Comparison of ENCODE assay signal across 22 cellular contexts in the genomic region with DNA sequence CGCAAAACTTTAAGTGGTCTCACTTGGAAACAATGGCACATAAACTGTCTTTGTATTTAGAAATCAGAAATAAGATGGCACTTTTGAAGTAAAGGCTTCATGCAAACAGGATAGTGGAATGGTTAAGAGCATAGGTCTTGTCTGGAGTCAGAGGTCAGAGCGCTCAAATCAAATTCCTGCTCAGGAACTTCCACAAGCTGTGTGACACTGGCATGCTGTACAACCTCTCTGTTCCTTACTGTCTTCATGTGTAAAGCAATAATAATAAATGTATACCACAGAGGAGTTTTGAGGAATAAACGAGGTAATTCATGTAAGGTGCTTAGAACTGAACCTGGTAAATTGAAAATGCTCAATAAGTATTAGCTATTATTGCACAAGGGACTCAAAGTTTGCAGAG. TPM values are rescaled to one million over a fixed set of nuclear protein-coding genes. Genes with fewer than 3 reads are reported as not detected.
A peak's percentile ranks its signal among the peaks of the same experiment; 100 is the strongest.
DNase-seq lines count a peak whose midpoint lies in the region; ATAC-seq, FAIRE-seq and TF ChIP-seq lines count a peak whose summit lies in the region.
"Had no signal": no experiment of that assay in that cellular context is flagged by ENCODE, and none has a peak within 500 bp of the region (broad histone marks: within the 10 kb centered on the region; RNA-seq: fewer than 3 reads in every experiment).

No MANE protein-coding gene starts in this region.

- BruUV-seq in HepG2 (replicated peaks; lab: Mats Ljungman, UMichigan) = no TSS peak

- peaks cover 8% of the 10 kb centered on the region for H3K4me1 Mint-ChIP-seq in astrocyte (ENCODE audit: low read depth, unreplicated experiment)
- no peaks in the 10 kb centered on the region for H3K4me1 Mint-ChIP-seq in activated naive CD4-positive, alpha-beta T cell treated with anti-CD3 and anti-CD28 coated beads, Interleukin-2, amount 10 ng/mL, durations not matched to agents 7 days and 5 days
- H3K4me1 Mint-ChIP-seq in HFFc6 (ENCODE audit: low read depth) = peaks cover 25% of the 10 kb centered on the region
- H3K4me1 Mint-ChIP-seq: CD4-positive, alpha-beta memory T cell had no signal

- H3K4me1 ChIP-seq in A549 (peaks cover 27% of the 10 kb centered on the region), astrocyte (ENCODE audit: insufficient read depth, low read length) (peaks cover 6% of the 10 kb centered on the region), HepG2 (ENCODE audit: insufficient read depth, low read length) (peaks cover 41% of the 10 kb centered on the region)
- H3K4me1 ChIP-seq: BE2C, BLaER1 had no signal

- H3K9me3 Mint-ChIP-seq in astrocyte (ENCODE audit: unreplicated experiment) (no peaks in the 10 kb centered on the region), HFFc6 (no peaks in the 10 kb centered on the region)
- H3K9me3 Mint-ChIP-seq in activated naive CD4-positive, alpha-beta T cell treated with anti-CD3 and anti-CD28 coated beads, Interleukin-2, amount 10 ng/mL, durations not matched to agents 7 days and 5 days = no peaks in the 10 kb centered on the region
- H3K9me3 Mint-ChIP-seq: CD14-positive monocyte; CD8-positive, alpha-beta memory T cell had no signal

- in situ Hi-C loops in HepG2 (cut with HindIII; ENCODE audit: extremely low pct_ligation_motif_present, low pct_unique_long_range_greater_than_20kb) = no loop called here

- H3K9ac ChIP-seq in astrocyte (ENCODE audit: low read length) (no peak overlapping the region), HepG2 (ENCODE audit: insufficient read depth, low read depth, low read length) (no peak overlapping the region)
- H3K9ac ChIP-seq: BLaER1 had no signal

- H3K4me3 ChIP-seq in A549 = no peak overlapping the region
- H3K4me3 ChIP-seq in astrocyte (ENCODE audit: insufficient read depth, low read depth, low read length) = no peak overlapping the region
- no peak overlapping the region for H3K4me3 ChIP-seq in HepG2 (replicated peaks in 1 of 3; ENCODE audit: insufficient read depth in 1 of 3, low read depth in 2 of 3, low read length in 3 of 3)
- H3K4me3 ChIP-seq: BLaER1 had no signal

- DNase-seq in A549 (ENCODE audit: low read depth in 1 of 2, low spot score in 1 of 2) (no peak), GM19239 (ENCODE audit: insufficient read length, low spot score) (no peak), astrocyte (ENCODE audit: low read depth) (no peak), HepG2 (ENCODE audit: low spot score) (no peak), NCI-H345 (lab: John Stamatoyannopoulos, UW) (no peak), HFFc6 (no peak)
- no peak for DNase-seq in activated naive CD4-positive, alpha-beta T cell treated with anti-CD3 and anti-CD28 coated beads, Interleukin-2, amount 10 ng/mL, durations not matched to agents 7 days and 5 days
- DNase-seq: ACHN; BE2C; C1 segment of cervical spinal cord; CD4-positive, alpha-beta memory T cell; CD4-positive, CD25-positive, alpha-beta regulatory T cell; CD8-positive, alpha-beta memory T cell; COR-L47; DMS79 treated with DMSO at 0.1 percent for 48 hours; GF-D8 had no signal

- H3K27me3 ChIP-seq in astrocyte (ENCODE audit: insufficient read depth, low read length) (no peaks in the 10 kb centered on the region), HepG2 (ENCODE audit: control insufficient read depth in 1 of 2, insufficient read depth in 2 of 2, low read length in 2 of 2) (no peaks in the 10 kb centered on the region)
- H3K27me3 ChIP-seq: BE2C had no signal

- no peaks in the 10 kb centered on the region for H3K9me3 ChIP-seq in A549
- H3K9me3 ChIP-seq in astrocyte (ENCODE audit: insufficient read depth, low read depth, low read length) = no peaks in the 10 kb centered on the region
- no peaks in the 10 kb centered on the region for H3K9me3 ChIP-seq in HepG2 (ENCODE audit: low read length)
- H3K9me3 ChIP-seq: BE2C, BLaER1 had no signal

- H3K4me3 Mint-ChIP-seq in astrocyte (ENCODE audit: unreplicated experiment) (no peak overlapping the region), HFFc6 (no peak overlapping the region)
- H3K4me3 Mint-ChIP-seq in activated naive CD4-positive, alpha-beta T cell treated with anti-CD3 and anti-CD28 coated beads, Interleukin-2, amount 10 ng/mL, durations not matched to agents 7 days and 5 days = no peak overlapping the region
- H3K4me3 Mint-ChIP-seq: CD14-positive monocyte; CD4-positive, alpha-beta memory T cell; CD4-positive, CD25-positive, alpha-beta regulatory T cell; CD8-positive, alpha-beta memory T cell had no signal

- H3K27ac Mint-ChIP-seq in astrocyte (ENCODE audit: unreplicated experiment) (no peak overlapping the region), HFFc6 (no peak overlapping the region)
- H3K27ac Mint-ChIP-seq in activated naive CD4-positive, alpha-beta T cell treated with anti-CD3 and anti-CD28 coated beads, Interleukin-2, amount 10 ng/mL, durations not matched to agents 7 days and 5 days = no peak overlapping the region
- H3K27ac Mint-ChIP-seq: CD14-positive monocyte; CD4-positive, alpha-beta memory T cell; CD4-positive, CD25-positive, alpha-beta regulatory T cell; CD8-positive, alpha-beta memory T cell had no signal

- CTCF ChIA-PET in A549 (lab: Yijun Ruan, JAX) (no interaction called here), HepG2 (lab: Yijun Ruan, JAX; ENCODE audit: low intra/inter-chr PET ratio, low total read pairs) (no interaction called here)
- CTCF ChIA-PET in activated naive CD4-positive, alpha-beta T cell treated with anti-CD3 and anti-CD28 coated beads, Interleukin-2, amount 10 ng/mL, durations not matched to agents 7 days and 5 days (lab: Charles Lee) = no interaction called here

- no peaks in the 10 kb centered on the region for H3K36me3 Mint-ChIP-seq in astrocyte (ENCODE audit: low read depth, unreplicated experiment)
- no peaks in the 10 kb centered on the region for H3K36me3 Mint-ChIP-seq in activated naive CD4-positive, alpha-beta T cell treated with anti-CD3 and anti-CD28 coated beads, Interleukin-2, amount 10 ng/mL, durations not matched to agents 7 days and 5 days
- H3K36me3 Mint-ChIP-seq in HFFc6 (ENCODE audit: low read depth) = no peaks in the 10 kb centered on the region
- H3K36me3 Mint-ChIP-seq: CD14-positive monocyte; CD4-positive, alpha-beta memory T cell; CD4-positive, CD25-positive, alpha-beta regulatory T cell; CD8-positive, alpha-beta memory T cell had no signal

- no peak for TF ChIP-seq POLR2A in A549 (IDR thresholded peaks at IDR 0.05; ENCODE audit: low read length)
- TF ChIP-seq POLR2A in HepG2 (IDR thresholded peaks at IDR 0.05; ENCODE audit: insufficient read depth in 1 of 2, low read depth in 2 of 2, low read length in 2 of 2) = no peak

- H3K27ac ChIP-seq in A549 (peak overlapping the region in 1 of 2 experiments; percentile 53; a peak in 2 of 6 replicates), astrocyte (ENCODE audit: low read depth, low read length) (no peak overlapping the region), HepG2 (ENCODE audit: extremely low read length, insufficient read depth, low read length) (no peak overlapping the region)
- H3K27ac ChIP-seq: 22Rv1, BLaER1 had no signal

- intact Hi-C loops in HepG2 (cut with micrococcal nuclease; ENCODE audit: unreplicated experiment) = no loop called here

- no peak for ATAC-seq in A549
- no peak for ATAC-seq in HepG2

- H2AFZ ChIP-seq in astrocyte (ENCODE audit: low read depth, low read length) = no peak overlapping the region
- no peak overlapping the region for H2AFZ ChIP-seq in HepG2 (ENCODE audit: low read length)

- TF ChIP-seq EP300 in A549 (IDR thresholded peaks at IDR 0.05) (no peak), HepG2 (IDR thresholded peaks at IDR 0.05; ENCODE audit: low read depth in 2 of 2, low read length in 2 of 2) (no peak), HepG2 (CRISPR knock-in tag; IDR thresholded peaks at IDR 0.05; ENCODE audit: borderline replicate concordance) (no peak)

- FAIRE-seq in A549 (lab: Jason Lieb, UNC) (peak; percentile 92), GM19239 (lab: Jason Lieb, UNC) (peak; percentile 23), astrocyte (lab: Jason Lieb, UNC) (peak; percentile 45), HepG2 (lab: Jason Lieb, UNC) (no peak)
- FAIRE-seq: D721Med, G401.6, GM12891 had no signal

- TF ChIP-seq CTCF in A549 (IDR thresholded peaks at IDR 0.05) (no peak), astrocyte (IDR thresholded peaks at IDR 0.05; ENCODE audit: insufficient read depth, low read depth, low read length) (no peak), HepG2 (CRISPR knock-in tag; IDR thresholded peaks at IDR 0.05) (no peak), HFFc6 (IDR thresholded peaks at IDR 0.05) (no peak)

- H3K36me3 ChIP-seq in astrocyte (ENCODE audit: insufficient read depth, low read length) = no peaks in the 10 kb centered on the region
- H3K36me3 ChIP-seq in HepG2 (replicated peaks in 1 of 2; ENCODE audit: control insufficient read depth in 1 of 2, insufficient read depth in 2 of 2, low read length in 2 of 2) = no peaks in the 10 kb centered on the region
- H3K36me3 ChIP-seq: BE2C, BLaER1 had no signal

- POLR2A ChIA-PET in A549 (lab: Yijun Ruan, JAX) (no interaction called here), HepG2 (lab: Yijun Ruan, JAX) (no interaction called here)

- TF ChIP-seq RAD21 in A549 (conservative IDR thresholded peaks at IDR 0.05 in 1 of 2, IDR thresholded peaks at IDR 0.05 in 1 of 2) (no peak), HepG2 (CRISPR knock-in tag; IDR thresholded peaks at IDR 0.05) (no peak)

- H3K27me3 Mint-ChIP-seq in astrocyte (ENCODE audit: low read depth, unreplicated experiment) (no peaks in the 10 kb centered on the region), HFFc6 (ENCODE audit: insufficient read depth) (no peaks in the 10 kb centered on the region; the same call in 1 of the 2 replicates)
- no peaks in the 10 kb centered on the region for H3K27me3 Mint-ChIP-seq in activated naive CD4-positive, alpha-beta T cell treated with anti-CD3 and anti-CD28 coated beads, Interleukin-2, amount 10 ng/mL, durations not matched to agents 7 days and 5 days
- H3K27me3 Mint-ChIP-seq: CD4-positive, alpha-beta memory T cell; CD4-positive, CD25-positive, alpha-beta regulatory T cell had no signal

- 63% methylated on average over 3 of the region's 3 CpGs for WGBS in A549 (ENCODE audit: missing lambda C conversion rate)
- 67% methylated on average over 3 of the region's 3 CpGs for WGBS in HepG2 (ENCODE audit: low lambda C conversion rate)

- H4K20me1 ChIP-seq in astrocyte (ENCODE audit: insufficient read depth, low read length) (no peaks in the 10 kb centered on the region), HepG2 (ENCODE audit: insufficient read depth, low read length) (no peaks in the 10 kb centered on the region)
- H4K20me1 ChIP-seq: BLaER1 had no signal

- no peak overlapping the region for H3K4me2 ChIP-seq in A549
- no peak overlapping the region for H3K4me2 ChIP-seq in astrocyte (ENCODE audit: low read length)
- H3K4me2 ChIP-seq in HepG2 (ENCODE audit: low read depth, low read length) = no peak overlapping the region
- H3K4me2 ChIP-seq: BLaER1 had no signal

- H3K79me2 ChIP-seq in astrocyte (ENCODE audit: insufficient read depth, low read length) = no peaks in the 10 kb centered on the region
- H3K79me2 ChIP-seq in HepG2 (ENCODE audit: insufficient read depth, low read length) = no peaks in the 10 kb centered on the region

RNA-seq across cellular contexts. Expression of a gene that starts 43.4 kb away (rescaled TPM):
- polyA plus RNA-seq in A549 (2011; rRNA removed) (20.8 and 31.6 TPM in 2 replicates), A549 (2017; fragmentation: RNase III; extraction: RNeasy Plus Mini Kit Qiagen cat#74134 plus additional on column Dnase treatment) (26.8 to 36.8 TPM (median 35.8 TPM) in 3 replicates), HepG2 (2011; rRNA removed) (176 and 207 TPM in 2 replicates)
- 5.6 and 6.9 TPM in 2 replicates for polyA plus RNA-seq in A549 (2012; cell fraction: cytosol; rRNA removed)
- polyA plus RNA-seq in A549 (2012; cell fraction: nucleus; rRNA removed) = 4.0 and 7.7 TPM in 2 replicates
- 34.8 and 45.0 TPM in 2 replicates for polyA minus RNA-seq in A549 (2011; rRNA and poly(A)+ RNA removed)
- total RNA-seq in astrocyte (84.5 and 99.4 TPM in 2 replicates), HepG2 (2016; rRNA removed; fragmentation: Illumina TruSeq; extraction: Trizol) (316 and 521 TPM in 2 replicates)
- 26.7 and 28.6 TPM in 2 replicates for total RNA-seq in HepG2 (2016; cell fraction: cytosol; rRNA removed; fragmentation: Illumina TruSeq; extraction: Trizol; ENCODE audit: low read depth)
- 304 and 484 TPM in 2 replicates for total RNA-seq in HepG2 (2016; cell fraction: insoluble cytoplasmic fraction; rRNA removed; fragmentation: Illumina TruSeq; extraction: Trizol)
- total RNA-seq in HepG2 (2016; cell fraction: membrane; rRNA removed; fragmentation: Illumina TruSeq; extraction: Trizol) = 83.2 and 99.0 TPM in 2 replicates
- total RNA-seq in HepG2 (2016; cell fraction: nucleus; rRNA removed; fragmentation: Illumina TruSeq; extraction: Trizol) = 195 and 201 TPM in 2 replicates
- 107 and 171 TPM in 2 replicates for polyA plus RNA-seq in HepG2 (2011; cell fraction: cytosol; rRNA removed)
- polyA plus RNA-seq in HepG2 (2011; cell fraction: nucleus; rRNA removed) = 84.2 and 108 TPM in 2 replicates
- 293 and 329 TPM in 2 replicates for polyA plus RNA-seq in HepG2 (2012)
- 5.7 and 7.1 TPM in 2 replicates for polyA plus RNA-seq in HepG2 (2016; cell fraction: cytosol; fragmentation: Illumina TruSeq; extraction: Trizol; ENCODE audit: low read depth)
- polyA plus RNA-seq in HepG2 (2016; cell fraction: insoluble cytoplasmic fraction; fragmentation: Illumina TruSeq; extraction: Trizol; ENCODE audit: low read depth) = 281 and 310 TPM in 2 replicates
- 26.0 and 28.9 TPM in 2 replicates for polyA plus RNA-seq in HepG2 (2016; cell fraction: membrane; fragmentation: Illumina TruSeq; extraction: Trizol; ENCODE audit: low read depth)
- polyA plus RNA-seq in HepG2 (2016; cell fraction: nucleus; fragmentation: Illumina TruSeq; extraction: Trizol; ENCODE audit: insufficient read depth, low read depth) = 191 and 192 TPM in 2 replicates
- 51.4 and 478 TPM in 2 replicates for polyA minus RNA-seq in HepG2 (2011; rRNA and poly(A)+ RNA removed; ENCODE audit: low replicate concordance)
- polyA minus RNA-seq in HepG2 (2011; cell fraction: cytosol; rRNA and poly(A)+ RNA removed) = 475 and 658 TPM in 2 replicates
- 386 and 495 TPM in 2 replicates for polyA minus RNA-seq in HepG2 (2011; cell fraction: nucleus; rRNA and poly(A)+ RNA removed)
- 100 to 1,000 TPM in 2 of 6 experiments, 10 to 100 TPM in 4; 84.2 to 117 (median 92.3) TPM for total RNA-seq in HFFc6 (2021; fragmentation: NEBNext Ultra II Directional; extraction: Animal tissue kit (Norgen Biotek cat#: 25700))
